ENCODE assay signal across 9 cellular contexts in genomic region chr17:72683506-72684404, GRCh38.
DNase-seq lines count a peak whose midpoint lies in the region; ATAC-seq, FAIRE-seq and TF ChIP-seq lines count a peak whose summit lies in the region.
"Had no signal": no experiment of that assay in that cellular context is flagged by ENCODE, and none has a peak within 500 bp of the region (broad histone marks: within the 10 kb centered on the region; RNA-seq: fewer than 3 reads in every experiment).

No MANE protein-coding gene starts in this region.

- H3K4me1 ChIP-seq in ACC112 (ENCODE audit: control insufficient read depth, insufficient read depth, low read length, unreplicated experiment) = peaks cover 29% of the 10 kb centered on the region
- peaks cover 35% of the 10 kb centered on the region for H3K4me1 ChIP-seq in keratinocyte (ENCODE audit: control insufficient read depth, extremely low read depth, insufficient read depth, low read length)
- H3K4me1 ChIP-seq: sigmoid colon had no signal

- no peak overlapping the region for H3K27ac Mint-ChIP-seq in activated T-helper 2 cell treated with anti-CD3 and anti-CD28 coated beads, Interferon-gamma antibody, Interleukin-2, Interleukin-4, amounts not matched to agents 10 μg/mL and 5 μg/mL and 100 μg/mL, durations not matched to agents 14 hours and 24 hours and 36 hours
- H3K27ac Mint-ChIP-seq in T-helper 2 cell treated with Interferon-gamma antibody and Interleukin-4, amounts not matched to agents 5 μg/mL and 100 μg/mL, for 36 hours = no peak overlapping the region

- intact Hi-C loops in activated T-helper 2 cell treated with anti-CD3 and anti-CD28 coated beads, Interferon-gamma antibody, Interleukin-2, Interleukin-4, amounts not matched to agents 10 μg/mL and 5 μg/mL and 100 μg/mL, durations not matched to agents 14 hours and 24 hours and 36 hours (cut with micrococcal nuclease) = no loop called here

- H3K79me2 ChIP-seq in ACC112 (ENCODE audit: control insufficient read depth, insufficient read depth, low read length, unreplicated experiment) (no peaks in the 10 kb centered on the region), keratinocyte (ENCODE audit: control insufficient read depth, insufficient read depth, low read length) (no peaks in the 10 kb centered on the region)

- TF ChIP-seq CTCF in keratinocyte (optimal IDR thresholded peaks at IDR 0.05 in 1 of 3, IDR thresholded peaks at IDR 0.05 in 1 of 3, conservative IDR thresholded peaks at IDR 0.05 in 1 of 3; ENCODE audit: extremely low read depth in 1 of 3, insufficient read depth in 2 of 3, low read length in 3 of 3) = no peak

- no peaks in the 10 kb centered on the region for H3K27me3 Mint-ChIP-seq in activated T-helper 2 cell treated with anti-CD3 and anti-CD28 coated beads, Interferon-gamma antibody, Interleukin-2, Interleukin-4, amounts not matched to agents 10 μg/mL and 5 μg/mL and 100 μg/mL, durations not matched to agents 14 hours and 24 hours and 36 hours (ENCODE audit: low read depth)
- H3K27me3 Mint-ChIP-seq in T-helper 2 cell treated with Interferon-gamma antibody and Interleukin-4, amounts not matched to agents 5 μg/mL and 100 μg/mL, for 36 hours (ENCODE audit: low read depth) = no peaks in the 10 kb centered on the region

- peaks cover 3% of the 10 kb centered on the region for H3K9me1 ChIP-seq in keratinocyte (ENCODE audit: control insufficient read depth, extremely low read depth, insufficient read depth, low read length)

- peak overlapping the region; percentile 89 for H3K27ac ChIP-seq in ACC112 (ENCODE audit: low read depth, low read length)
- H3K27ac ChIP-seq in keratinocyte (ENCODE audit: control insufficient read depth, insufficient read depth, low read length) = peak overlapping the region; percentile 48
- H3K27ac ChIP-seq: sigmoid colon had no signal

- dilution Hi-C loops in keratinocyte (cut with MboI; ENCODE audit: extremely low pct_ligation_motif_present, low sequenced_read_pairs) = no loop called here

- peak; percentile 41 for ATAC-seq in HG03432 (IDR thresholded peaks at IDR 0.05; ENCODE audit: unreplicated experiment)
- ATAC-seq in SK-N-SH treated with all-trans-retinoic acid at 6 μM for 48 hours = peak; percentile 50

- no peak overlapping the region for H3K4me3 Mint-ChIP-seq in activated T-helper 2 cell treated with anti-CD3 and anti-CD28 coated beads, Interferon-gamma antibody, Interleukin-2, Interleukin-4, amounts not matched to agents 10 μg/mL and 5 μg/mL and 100 μg/mL, durations not matched to agents 14 hours and 24 hours and 36 hours (ENCODE audit: low read depth)
- H3K4me3 Mint-ChIP-seq in T-helper 2 cell treated with Interferon-gamma antibody and Interleukin-4, amounts not matched to agents 5 μg/mL and 100 μg/mL, for 36 hours = no peak overlapping the region

- peaks cover 4% of the 10 kb centered on the region for H3K4me1 Mint-ChIP-seq in activated T-helper 2 cell treated with anti-CD3 and anti-CD28 coated beads, Interferon-gamma antibody, Interleukin-2, Interleukin-4, amounts not matched to agents 10 μg/mL and 5 μg/mL and 100 μg/mL, durations not matched to agents 14 hours and 24 hours and 36 hours (ENCODE audit: low read depth)
- no peaks in the 10 kb centered on the region for H3K4me1 Mint-ChIP-seq in T-helper 2 cell treated with Interferon-gamma antibody and Interleukin-4, amounts not matched to agents 5 μg/mL and 100 μg/mL, for 36 hours (ENCODE audit: low read depth)

- no peaks in the 10 kb centered on the region for H4K20me1 ChIP-seq in keratinocyte (ENCODE audit: control insufficient read depth, extremely low read depth, insufficient read depth, low read length)

- H2AFZ ChIP-seq in ACC112 (ENCODE audit: low read length, unreplicated experiment) (no peak overlapping the region), keratinocyte (ENCODE audit: control insufficient read depth, low read length) (no peak overlapping the region)

- H3K9me3 ChIP-seq in keratinocyte (ENCODE audit: control insufficient read depth, low read depth, low read length) = no peaks in the 10 kb centered on the region
- H3K9me3 ChIP-seq: sigmoid colon had no signal

- H3K36me3 Mint-ChIP-seq in activated T-helper 2 cell treated with anti-CD3 and anti-CD28 coated beads, Interferon-gamma antibody, Interleukin-2, Interleukin-4, amounts not matched to agents 10 μg/mL and 5 μg/mL and 100 μg/mL, durations not matched to agents 14 hours and 24 hours and 36 hours (ENCODE audit: low read depth) = no peaks in the 10 kb centered on the region
- H3K36me3 Mint-ChIP-seq in T-helper 2 cell treated with Interferon-gamma antibody and Interleukin-4, amounts not matched to agents 5 μg/mL and 100 μg/mL, for 36 hours (ENCODE audit: low read depth) = no peaks in the 10 kb centered on the region

- H3K4me3 ChIP-seq in ACC112 (ENCODE audit: low read depth, low read length) (peak overlapping the region; percentile 44; the same call in 1 of the 2 replicates), keratinocyte (ENCODE audit: control insufficient read depth in 2 of 3, extremely low read depth in 1 of 3, insufficient read depth in 2 of 3, low read depth in 1 of 3, low read length in 3 of 3) (no peak overlapping the region)
- H3K4me3 ChIP-seq: sigmoid colon had no signal

- H3K4me2 ChIP-seq in keratinocyte (ENCODE audit: control insufficient read depth, extremely low read depth, insufficient read depth, low read depth, low read length) = peak overlapping the region; percentile 78

- H3K36me3 ChIP-seq in ACC112 (ENCODE audit: insufficient read depth, low read length) (no peaks in the 10 kb centered on the region), keratinocyte (ENCODE audit: control insufficient read depth in 2 of 2, extremely low read depth in 1 of 2, insufficient read depth in 2 of 2, low read length in 2 of 2) (no peaks in the 10 kb centered on the region)
- H3K36me3 ChIP-seq: sigmoid colon had no signal

- DNase-seq in keratinocyte (ENCODE audit: low read depth, low spot score) (peak; percentile 30), superior temporal gyrus (ENCODE audit: extremely low spot score) (no peak), GM19238 (ENCODE audit: insufficient read length, low spot score) (no peak)
- DNase-seq in activated T-helper 2 cell treated with anti-CD3 and anti-CD28 coated beads, Interferon-gamma antibody, Interleukin-2, Interleukin-4, amounts not matched to agents 10 μg/mL and 5 μg/mL and 100 μg/mL, durations not matched to agents 14 hours and 24 hours and 36 hours (ENCODE audit: low spot score) = no peak
- DNase-seq in T-helper 2 cell treated with Interferon-gamma antibody and Interleukin-4, amounts not matched to agents 5 μg/mL and 100 μg/mL, for 36 hours (ENCODE audit: low spot score) = no peak
- DNase-seq: sigmoid colon had no signal

- peaks cover 5% of the 10 kb centered on the region for H3K9me3 Mint-ChIP-seq in activated T-helper 2 cell treated with anti-CD3 and anti-CD28 coated beads, Interferon-gamma antibody, Interleukin-2, Interleukin-4, amounts not matched to agents 10 μg/mL and 5 μg/mL and 100 μg/mL, durations not matched to agents 14 hours and 24 hours and 36 hours
- peaks cover 2% of the 10 kb centered on the region for H3K9me3 Mint-ChIP-seq in T-helper 2 cell treated with Interferon-gamma antibody and Interleukin-4, amounts not matched to agents 5 μg/mL and 100 μg/mL, for 36 hours

- H3K27me3 ChIP-seq in ACC112 (ENCODE audit: insufficient read depth, low read length) (no peaks in the 10 kb centered on the region), keratinocyte (ENCODE audit: control insufficient read depth, extremely low read depth, insufficient read depth, low read length) (no peaks in the 10 kb centered on the region)
- H3K27me3 ChIP-seq: sigmoid colon had no signal

- H3K9ac ChIP-seq in keratinocyte (ENCODE audit: control insufficient read depth, extremely low read depth, insufficient read depth, low read length) = peak overlapping the region; percentile 2

- FAIRE-seq in keratinocyte (lab: Jason Lieb, UNC) = peak; percentile 85

TF ChIP-seq in SK-N-SH treated with all-trans-retinoic acid at 6 μM for 48 hours, 23 proteins besides CTCF, POLR2A, EP300 and RAD21:
- TF ChIP-seq CREB5 (CRISPR knock-in tag; IDR thresholded peaks at IDR 0.05; ENCODE audit: low read depth) (no peak), ISL1 (CRISPR knock-in tag; IDR thresholded peaks at IDR 0.05) (peak; percentile 45)
